ENCODE assay signal across 11 cellular contexts in the genomic region with DNA sequence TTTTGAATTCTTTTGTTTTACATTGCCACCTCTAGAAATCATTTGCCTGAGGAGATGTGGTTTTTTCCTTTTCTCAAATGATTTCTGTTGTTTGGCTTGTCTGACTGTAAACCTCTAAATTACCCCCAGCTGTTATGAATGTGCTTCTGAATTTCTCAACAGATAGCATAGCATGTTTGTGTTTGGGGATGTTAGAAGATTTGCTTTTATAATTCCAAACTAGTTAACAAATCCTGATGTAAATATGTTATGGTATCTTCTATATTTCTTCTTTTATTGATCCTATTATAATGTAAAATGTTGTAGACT. TPM values are rescaled to one million over a fixed set of nuclear protein-coding genes. Genes with fewer than 3 reads are reported as not detected.
DNase-seq lines count a peak whose midpoint lies in the region; ATAC-seq and TF ChIP-seq lines count a peak whose summit lies in the region.
"Had no signal": no experiment of that assay in that cellular context is flagged by ENCODE, and none has a peak within 500 bp of the region (broad histone marks: within the 10 kb centered on the region; RNA-seq: fewer than 3 reads in every experiment).

No MANE protein-coding gene starts in this region.

- H3K4ac ChIP-seq in mesenchymal stem cell (ENCODE audit: low read depth in 1 of 2, low read length in 2 of 2): no peak overlapping the region

- H2AK5ac ChIP-seq in mesenchymal stem cell (ENCODE audit: low read length, severe bottlenecking): no peak overlapping the region

- DNase-seq in AG08395 (ENCODE audit: low spot score) (peak; percentile 49), HFFc6 (peak; percentile 58), cardiac fibroblast (ENCODE audit: low read depth in 2 of 2) (peak; percentile 39 to 47), mesenchymal stem cell (no peak), putamen (ENCODE audit: low spot score) (no peak), NCI-H2171 (lab: John Stamatoyannopoulos, UW) (no peak), NCI-H345 treated with DMSO at 0.1 percent for 48 hours (lab: John Stamatoyannopoulos, UW; ENCODE audit: unreplicated experiment) (no peak)
- DNase-seq: Karpas-422, NCI-H526 treated with DMSO at 0.1 percent for 48 hours had no signal

- no peak for ATAC-seq in GM21367 (IDR thresholded peaks at IDR 0.05; ENCODE audit: unreplicated experiment)

- no peak overlapping the region for H2AFZ ChIP-seq in mesenchymal stem cell (ENCODE audit: low read depth, low read length)

- H3K4me3 Mint-ChIP-seq in HFFc6: peak overlapping the region; percentile 88

- no peak overlapping the region for H3K4me3 ChIP-seq in cardiac fibroblast (replicated peaks in 1 of 2; ENCODE audit: low read depth in 2 of 2, low read length in 2 of 2)
- no peak overlapping the region for H3K4me3 ChIP-seq in mesenchymal stem cell (ENCODE audit: insufficient read depth in 1 of 2, low read depth in 1 of 2, low read length in 2 of 2)
- H3K4me3 ChIP-seq: right atrium auricular region had no signal

- H3K9me3 Mint-ChIP-seq in HFFc6: no peaks in the 10 kb centered on the region

- no peak overlapping the region for H2BK5ac ChIP-seq in mesenchymal stem cell (ENCODE audit: low read depth, low read length, poor library complexity, severe bottlenecking)

- H2BK15ac ChIP-seq in mesenchymal stem cell (ENCODE audit: low read depth, poor library complexity, severe bottlenecking): no peak overlapping the region

- H3K27me3 ChIP-seq in mesenchymal stem cell (ENCODE audit: control insufficient read depth in 1 of 2, insufficient read depth in 1 of 2, low read length in 2 of 2): no peaks in the 10 kb centered on the region
- H3K27me3 ChIP-seq: right atrium auricular region had no signal

- H3K27me3 Mint-ChIP-seq in HFFc6 (ENCODE audit: insufficient read depth): no peaks in the 10 kb centered on the region; the same call in 1 of the 2 replicates

- no peak overlapping the region for H4K8ac ChIP-seq in mesenchymal stem cell (ENCODE audit: low read length)

- peaks cover 23% of the 10 kb centered on the region for H3K4me1 ChIP-seq in mesenchymal stem cell (ENCODE audit: control insufficient read depth, insufficient read depth, low read depth, low read length)

- no peaks in the 10 kb centered on the region for H3K36me3 ChIP-seq in mesenchymal stem cell (ENCODE audit: control insufficient read depth in 1 of 2, insufficient read depth in 2 of 2, low read depth in 1 of 2, low read length in 2 of 2)
- H3K36me3 ChIP-seq: right atrium auricular region had no signal

- H3K36me3 Mint-ChIP-seq in HFFc6 (ENCODE audit: low read depth): no peaks in the 10 kb centered on the region

- H3K27ac ChIP-seq in mesenchymal stem cell (ENCODE audit: low read length, poor library complexity, severe bottlenecking): no peak overlapping the region

- TF ChIP-seq CTCF in HFFc6 (IDR thresholded peaks at IDR 0.05): no peak
- TF ChIP-seq CTCF in cardiac fibroblast (IDR thresholded peaks at IDR 0.05; ENCODE audit: low read depth, low read length): no peak

- H3K23ac ChIP-seq in mesenchymal stem cell (ENCODE audit: low read length in 2 of 2): no peak overlapping the region

- no peak overlapping the region for H3K4me2 ChIP-seq in mesenchymal stem cell (ENCODE audit: low read length, poor library complexity, severe bottlenecking)

- peaks cover 21% of the 10 kb centered on the region for H3K4me1 Mint-ChIP-seq in HFFc6 (ENCODE audit: low read depth)

- H3K9ac ChIP-seq in mesenchymal stem cell (ENCODE audit: low read length): peak overlapping the region; percentile 84

- no peak overlapping the region for H2BK120ac ChIP-seq in mesenchymal stem cell (ENCODE audit: low read depth, low read length)

- H3K14ac ChIP-seq in mesenchymal stem cell (ENCODE audit: low read length in 2 of 2): no peak overlapping the region

- no peaks in the 10 kb centered on the region for H3K9me3 ChIP-seq in mesenchymal stem cell (ENCODE audit: control insufficient read depth, low read length)
- H3K9me3 ChIP-seq: right atrium auricular region had no signal

- no peak overlapping the region; the same call in none of the 2 replicates for H3K27ac Mint-ChIP-seq in HFFc6

- H3K79me1 ChIP-seq in mesenchymal stem cell (replicated peaks; ENCODE audit: low read length, poor library complexity, severe bottlenecking): no peaks in the 10 kb centered on the region

- H4K91ac ChIP-seq in mesenchymal stem cell (ENCODE audit: low read length): no peak overlapping the region

- no peak overlapping the region for H2BK12ac ChIP-seq in mesenchymal stem cell (ENCODE audit: low read length in 2 of 2)

- H3K18ac ChIP-seq in mesenchymal stem cell (ENCODE audit: low read depth in 1 of 2, low read length in 2 of 2): no peak overlapping the region

RNA-seq across cellular contexts. Expression of a gene that starts 31.6 kb away (rescaled TPM):
- 100 to 1,000 TPM; 118 to 183 (median 178) TPM for total RNA-seq in HFFc6 (2021; fragmentation: NEBNext Ultra II Directional; extraction: Animal tissue kit (Norgen Biotek cat#: 25700))
- 45.8 TPM for polyA plus RNA-seq in mesenchymal stem cell (2013, experiment 1 of 2)
- 44.2 TPM for polyA plus RNA-seq in mesenchymal stem cell (2013, experiment 2 of 2)

Comparison
In these comparisons a context has a peak if more than half of its experiments do, and no peak if none do; other contexts are left out.
1. DNase-seq: peak in AG08395 (single experiment), HFFc6 (single experiment) and cardiac fibroblast (2 of 2); none in mesenchymal stem cell (single experiment), putamen (single experiment), NCI-H2171 (single experiment) and NCI-H345 treated with DMSO at 0.1 percent for 48 hours (single experiment).